11 cellular contexts compared by ENCODE assay signal in genomic region chr7:27134392-27134791, GRCh38. TPM values are rescaled to one million over a fixed set of nuclear protein-coding genes. Genes with fewer than 3 reads are reported as not detected.
DNase-seq lines count a peak whose midpoint lies in the region; ATAC-seq and TF ChIP-seq lines count a peak whose summit lies in the region.
"Had no signal": no experiment of that assay in that cellular context is flagged by ENCODE, and none has a peak within 500 bp of the region (broad histone marks: within the 10 kb centered on the region; RNA-seq: fewer than 3 reads in every experiment).

No MANE protein-coding gene starts in this region.

- H3K4me3 ChIP-seq in Panc1 (ENCODE audit: low read depth in 2 of 2, low read length in 2 of 2) (no peak overlapping the region), foreskin fibroblast (ENCODE audit: low read depth in 1 of 2, low read length in 2 of 2) (no peak overlapping the region), brain microvascular endothelial cell (ENCODE audit: low read depth, low read length) (no peak overlapping the region)

- intact Hi-C loops in Panc1 (cut with micrococcal nuclease; ENCODE audit: unreplicated experiment), result no loop called here

- H3K4me1 Mint-ChIP-seq in activated naive CD4-positive, alpha-beta T cell treated with anti-CD3 and anti-CD28 coated beads, Interleukin-2, amount 10 ng/mL, durations not matched to agents 7 days and 5 days, result peaks cover 16% of the 10 kb centered on the region
- H3K4me1 Mint-ChIP-seq in type B pancreatic cell (ENCODE audit: unreplicated experiment), result peaks cover 52% of the 10 kb centered on the region

- H3K9me3 Mint-ChIP-seq in activated naive CD4-positive, alpha-beta T cell treated with anti-CD3 and anti-CD28 coated beads, Interleukin-2, amount 10 ng/mL, durations not matched to agents 7 days and 5 days, result no peaks in the 10 kb centered on the region
- H3K9me3 Mint-ChIP-seq in type B pancreatic cell, result no peaks in the 10 kb centered on the region
- H3K9me3 Mint-ChIP-seq: neural crest cell had no signal

- DNase-seq in activated naive CD4-positive, alpha-beta T cell treated with anti-CD3 and anti-CD28 coated beads, Interleukin-2, amount 10 ng/mL, durations not matched to agents 7 days and 5 days, result no peak
- DNase-seq in activated naive CD4-positive, alpha-beta T cell (lab: John Stamatoyannopoulos, UW), result no peak
- DNase-seq in Panc1 (ENCODE audit: low read depth, low spot score), result no peak
- DNase-seq in foreskin fibroblast, result peak; percentile 70 to 73
- no peak for DNase-seq in type B pancreatic cell (ENCODE audit: extremely low spot score, unreplicated experiment)
- no peak for DNase-seq in brain microvascular endothelial cell
- no peak for DNase-seq in T-helper 9 cell
- DNase-seq in GM20000 (ENCODE audit: low spot score), result no peak
- DNase-seq: CD4-positive, CD25-positive, alpha-beta regulatory T cell; NCI-H524 treated with DMSO at 0.1 percent for 48 hours had no signal

- no TSS peak for BruUV-seq in Panc1 (replicated peaks; lab: Mats Ljungman, UMichigan)

- H3K4me3 Mint-ChIP-seq in activated naive CD4-positive, alpha-beta T cell treated with anti-CD3 and anti-CD28 coated beads, Interleukin-2, amount 10 ng/mL, durations not matched to agents 7 days and 5 days, result no peak overlapping the region
- peak overlapping the region; percentile 99 for H3K4me3 Mint-ChIP-seq in type B pancreatic cell

- no peaks in the 10 kb centered on the region for H3K36me3 Mint-ChIP-seq in activated naive CD4-positive, alpha-beta T cell treated with anti-CD3 and anti-CD28 coated beads, Interleukin-2, amount 10 ng/mL, durations not matched to agents 7 days and 5 days
- H3K36me3 Mint-ChIP-seq in type B pancreatic cell, result peaks cover 8% of the 10 kb centered on the region
- H3K36me3 Mint-ChIP-seq: CD4-positive, CD25-positive, alpha-beta regulatory T cell had no signal

- in situ Hi-C loops in Panc1 (cut with HindIII; ENCODE audit: low pct_unique_long_range_greater_than_20kb, low sequenced_read_pairs), result no loop called here
- in situ Hi-C loops in brain microvascular endothelial cell (cut with HindIII; ENCODE audit: low pct_ligation_motif_present, low sequenced_read_pairs), result no loop called here

- no peak for ATAC-seq in Panc1

- TF ChIP-seq CTCF in Panc1 (IDR thresholded peaks at IDR 0.05) (no peak), foreskin fibroblast (IDR thresholded peaks at IDR 0.05; ENCODE audit: low read depth, low read length) (no peak), type B pancreatic cell (conservative IDR thresholded peaks at IDR 0.05) (no peak), brain microvascular endothelial cell (IDR thresholded peaks at IDR 0.05; ENCODE audit: low read depth, low read length, missing control alignments) (no peak), GM20000 (IDR thresholded peaks at IDR 0.05; ENCODE audit: extremely low read depth, missing control alignments) (no peak)

- no peaks in the 10 kb centered on the region for H3K36me3 ChIP-seq in Panc1 (ENCODE audit: control insufficient read depth, insufficient read depth, low read length)
- H3K36me3 ChIP-seq in brain microvascular endothelial cell (replicated peaks), result no peaks in the 10 kb centered on the region

- H3K27me3 ChIP-seq in Panc1 (ENCODE audit: control insufficient read depth, insufficient read depth, low read length) (no peaks in the 10 kb centered on the region), brain microvascular endothelial cell (replicated peaks) (peaks cover 99% of the 10 kb centered on the region)

- H3K9me3 ChIP-seq in Panc1 (ENCODE audit: control insufficient read depth, insufficient read depth, low read depth, low read length), result no peaks in the 10 kb centered on the region

- peak overlapping the region; percentile 38 for H3K27ac Mint-ChIP-seq in activated naive CD4-positive, alpha-beta T cell treated with anti-CD3 and anti-CD28 coated beads, Interleukin-2, amount 10 ng/mL, durations not matched to agents 7 days and 5 days
- H3K27ac Mint-ChIP-seq in type B pancreatic cell, result peak overlapping the region; percentile 94
- H3K27ac Mint-ChIP-seq: CD4-positive, CD25-positive, alpha-beta regulatory T cell had no signal

- POLR2A ChIA-PET in Panc1 (lab: Charles Lee), result interaction anchor here (0.7 kb wide), 1 partner anchor 14 kb away, joined by 3 read pairs; no protein-coding TSS in a partner anchor

- H3K27ac ChIP-seq in Panc1 (ENCODE audit: low read length) (peak overlapping the region; percentile 98), brain microvascular endothelial cell (no peak overlapping the region)

- CTCF ChIA-PET in activated naive CD4-positive, alpha-beta T cell treated with anti-CD3 and anti-CD28 coated beads, Interleukin-2, amount 10 ng/mL, durations not matched to agents 7 days and 5 days (lab: Charles Lee), result interaction anchor here (0.6 to 0.8 kb wide), 2 partner anchors 15 to 499 kb away, joined by 3 to 4 read pairs; no protein-coding TSS in a partner anchor
- CTCF ChIA-PET in Panc1 (lab: Charles Lee), result interaction anchor here (0.7 to 1.7 kb wide), 2 partner anchors 14 to 15 kb away, joined by 3 to 5 read pairs; no protein-coding TSS in a partner anchor

- peaks cover 71% of the 10 kb centered on the region for H3K4me1 ChIP-seq in Panc1 (ENCODE audit: control insufficient read depth, insufficient read depth, low read length)

- peaks cover 60% of the 10 kb centered on the region for H3K27me3 Mint-ChIP-seq in activated naive CD4-positive, alpha-beta T cell treated with anti-CD3 and anti-CD28 coated beads, Interleukin-2, amount 10 ng/mL, durations not matched to agents 7 days and 5 days
- peaks cover 28% of the 10 kb centered on the region for H3K27me3 Mint-ChIP-seq in type B pancreatic cell

RNA-seq across cellular contexts. Expression of gene HOXA4, which starts 3.8 kb away (rescaled TPM):
- total RNA-seq in Panc1 (2021; ENCODE audit: unreplicated experiment) (0.39 TPM), type B pancreatic cell (ENCODE audit: low replicate concordance) (28.5 and 37.6 TPM in 2 replicates)
- 0.45 TPM for polyA plus RNA-seq in Panc1 (2012; ENCODE audit: insufficient read length)
- total RNA-seq: CD4-positive, CD25-positive, alpha-beta regulatory T cell had no signal

RNA-seq across cellular contexts. Expression of gene HOXA5, which starts 9.1 kb away (rescaled TPM):
- 3.9 TPM for total RNA-seq in Panc1 (2021; ENCODE audit: unreplicated experiment)
- polyA plus RNA-seq in Panc1 (2012; ENCODE audit: insufficient read length), result 3.0 TPM
- 55.0 and 77.7 TPM in 2 replicates for total RNA-seq in type B pancreatic cell (ENCODE audit: low replicate concordance)
- total RNA-seq: CD4-positive, CD25-positive, alpha-beta regulatory T cell had no signal
- polyA plus RNA-seq: CD4-positive, CD25-positive, alpha-beta regulatory T cell had no signal

RNA-seq across cellular contexts. Expression of gene HOXA6, which starts 13.2 kb away (rescaled TPM):
- total RNA-seq in Panc1 (2021; ENCODE audit: unreplicated experiment) (3.3 TPM), type B pancreatic cell (ENCODE audit: low replicate concordance) (4.2 and 10.9 TPM in 2 replicates)
- polyA plus RNA-seq in Panc1 (2012; ENCODE audit: insufficient read length), result 4.8 TPM
- total RNA-seq: CD4-positive, CD25-positive, alpha-beta regulatory T cell had no signal
- polyA plus RNA-seq: CD4-positive, CD25-positive, alpha-beta regulatory T cell had no signal

RNA-seq across cellular contexts. Expression of gene HOXA3, which starts 18.0 kb away (rescaled TPM):
- 30.2 TPM for total RNA-seq in Panc1 (2021; ENCODE audit: unreplicated experiment)
- polyA plus RNA-seq in Panc1 (2012; ENCODE audit: insufficient read length), result 16.4 TPM
- total RNA-seq in type B pancreatic cell (ENCODE audit: low replicate concordance), result 40.5 and 92.8 TPM in 2 replicates
- total RNA-seq: CD4-positive, CD25-positive, alpha-beta regulatory T cell had no signal

RNA-seq across cellular contexts. Expression of gene HOXA7, which starts 22.1 kb away (rescaled TPM):
- not detected for total RNA-seq in Panc1 (2021; ENCODE audit: unreplicated experiment)
- not detected for polyA plus RNA-seq in Panc1 (2012; ENCODE audit: insufficient read length)
- 3.2 and 6.2 TPM in 2 replicates for total RNA-seq in type B pancreatic cell (ENCODE audit: low replicate concordance)
- total RNA-seq: CD4-positive, CD25-positive, alpha-beta regulatory T cell had no signal
- polyA plus RNA-seq: CD4-positive, CD25-positive, alpha-beta regulatory T cell had no signal

Comparison
In these comparisons a context has a peak if more than half of its experiments do, and no peak if none do; other contexts are left out.
1. DNase-seq: peak in foreskin fibroblast (2 of 2); none in activated naive CD4-positive, alpha-beta T cell treated with anti-CD3 and anti-CD28 coated beads, Interleukin-2, amount 10 ng/mL, durations not matched to agents 7 days and 5 days (single experiment), activated naive CD4-positive, alpha-beta T cell (0 of 4), Panc1 (single experiment), type B pancreatic cell (single experiment), brain microvascular endothelial cell (single experiment), T-helper 9 cell (single experiment) and GM20000 (single experiment).
2. RNA of gene HOXA4, which starts 3.8 kb away (total RNA-seq): 28.5 to 37.6 TPM in type B pancreatic cell; 0.39 TPM in Panc1 (single experiment); every median in the first group is over 10 times any median in the second.
3. RNA of gene HOXA5, which starts 9.1 kb away (total RNA-seq): 55.0 to 77.7 TPM in type B pancreatic cell; 3.9 TPM in Panc1 (single experiment); every median in the first group is over 10 times any median in the second.